ENCODE assay signal across 9 cellular contexts in genomic region chr4:128600996-128601857, GRCh38.
DNase-seq lines count a peak whose midpoint lies in the region; ATAC-seq and TF ChIP-seq lines count a peak whose summit lies in the region.
"Had no signal": no experiment of that assay in that cellular context is flagged by ENCODE, and none has a peak within 500 bp of the region (broad histone marks: within the 10 kb centered on the region; RNA-seq: fewer than 3 reads in every experiment).

No MANE protein-coding gene starts in this region.

- no peaks in the 10 kb centered on the region for H3K9me3 ChIP-seq in liver (ENCODE audit: control insufficient read depth in 4 of 4, low read length in 3 of 4)

- H3K4me3 ChIP-seq in liver (ENCODE audit: low read depth in 1 of 3, low read length in 3 of 3) (no peak overlapping the region), urinary bladder (ENCODE audit: low read depth, low read length) (no peak overlapping the region)

- whole genome bisulfite sequencing in liver, result 53% methylated on average over 14 of the region's 14 CpGs
- 56% methylated on average over 14 of the region's 14 CpGs for WGBS in urinary bladder

- CTCF ChIA-PET in activated CD8-positive, alpha-beta memory T cell treated with anti-CD3 and anti-CD28 coated beads, Interleukin-2, amount 10 ng/mL, durations not matched to agents 7 days and 5 days (lab: Charles Lee), result no interaction called here

- ATAC-seq in HG03175 (IDR thresholded peaks at IDR 0.05; ENCODE audit: unreplicated experiment), result no peak
- ATAC-seq in activated CD8-positive, alpha-beta memory T cell treated with anti-CD3 and anti-CD28 coated beads, Interleukin-2, amount 10 ng/mL, durations not matched to agents 7 days and 5 days, result no peak

- H3K4me3 Mint-ChIP-seq in activated CD8-positive, alpha-beta memory T cell treated with anti-CD3 and anti-CD28 coated beads, Interleukin-2, amount 10 ng/mL, durations not matched to agents 7 days and 5 days, result no peak overlapping the region
- H3K4me3 Mint-ChIP-seq: central memory CD8-positive, alpha-beta T cell had no signal

- H3K27me3 Mint-ChIP-seq in activated CD8-positive, alpha-beta memory T cell treated with anti-CD3 and anti-CD28 coated beads, Interleukin-2, amount 10 ng/mL, durations not matched to agents 7 days and 5 days, result peaks cover 7% of the 10 kb centered on the region

- peaks cover 0 to 6% (median 0%) of the 10 kb centered on the region in 4 donors for H3K4me1 ChIP-seq in liver (ENCODE audit: control insufficient read depth in 4 of 4, insufficient read depth in 4 of 4, low read length in 3 of 4)
- H3K4me1 ChIP-seq in urinary bladder (ENCODE audit: insufficient read depth), result peaks cover 3% of the 10 kb centered on the region

- no peaks in the 10 kb centered on the region for H3K27me3 ChIP-seq in liver (ENCODE audit: control insufficient read depth in 4 of 4, insufficient read depth in 4 of 4, low read length in 3 of 4)

- H3K36me3 ChIP-seq in liver (ENCODE audit: control insufficient read depth in 4 of 4, insufficient read depth in 3 of 4, low read depth in 1 of 4, low read length in 3 of 4), result no peaks in the 10 kb centered on the region
- no peaks in the 10 kb centered on the region for H3K36me3 ChIP-seq in urinary bladder (ENCODE audit: insufficient read depth)

- peak in 1 of 2 donors; percentile 18 for TF ChIP-seq RAD21 in liver (IDR thresholded peaks at IDR 0.05)

- H3K27ac ChIP-seq in caudate nucleus (ENCODE audit: low read depth, low read length) (peak overlapping the region; percentile 11), liver (ENCODE audit: low read depth in 1 of 2, low read length in 2 of 2) (no peak overlapping the region), urinary bladder (ENCODE audit: low read depth) (peak overlapping the region; percentile 13)

- no peaks in the 10 kb centered on the region for H3K36me3 Mint-ChIP-seq in activated CD8-positive, alpha-beta memory T cell treated with anti-CD3 and anti-CD28 coated beads, Interleukin-2, amount 10 ng/mL, durations not matched to agents 7 days and 5 days

- no peaks in the 10 kb centered on the region for H3K4me1 Mint-ChIP-seq in activated CD8-positive, alpha-beta memory T cell treated with anti-CD3 and anti-CD28 coated beads, Interleukin-2, amount 10 ng/mL, durations not matched to agents 7 days and 5 days
- H3K4me1 Mint-ChIP-seq: central memory CD8-positive, alpha-beta T cell had no signal

- no peak overlapping the region for H3K27ac Mint-ChIP-seq in activated CD8-positive, alpha-beta memory T cell treated with anti-CD3 and anti-CD28 coated beads, Interleukin-2, amount 10 ng/mL, durations not matched to agents 7 days and 5 days

- H3K9me3 Mint-ChIP-seq in activated CD8-positive, alpha-beta memory T cell treated with anti-CD3 and anti-CD28 coated beads, Interleukin-2, amount 10 ng/mL, durations not matched to agents 7 days and 5 days (ENCODE audit: low read depth), result no peaks in the 10 kb centered on the region
- H3K9me3 Mint-ChIP-seq: central memory CD8-positive, alpha-beta T cell had no signal

- no peak overlapping the region for H3K9ac ChIP-seq in liver (ENCODE audit: low read depth in 1 of 2, low read length in 2 of 2)

- DNase-seq in DMS 273 treated with DMSO at 0.1 percent for 48 hours (lab: John Stamatoyannopoulos, UW) (peak; percentile 29), NCI-H2081 (lab: John Stamatoyannopoulos, UW) (peak; percentile 51 to 74), caudate nucleus (lab: John Stamatoyannopoulos, UW) (peak in 11 of 61 donors; percentile 2 to 46 (median 14)), cerebellar nuclear complex (lab: John Stamatoyannopoulos, UW) (no peak)
- no peak for DNase-seq in activated CD8-positive, alpha-beta memory T cell treated with anti-CD3 and anti-CD28 coated beads, Interleukin-2, amount 10 ng/mL, durations not matched to agents 7 days and 5 days

- no peak for TF ChIP-seq CTCF in liver (IDR thresholded peaks at IDR 0.05; ENCODE audit: low read depth, low read length, missing input control)

TF ChIP-seq in liver, 16 proteins besides CTCF, POLR2A, EP300 and RAD21:
- TF ChIP-seq YY1 (IDR thresholded peaks at IDR 0.05), result peak; percentile 42
- peak; percentile 26 to 33 for TF ChIP-seq HNF4A (conservative IDR thresholded peaks at IDR 0.05)
- TF ChIP-seq SP1 (IDR thresholded peaks at IDR 0.05), result peak; percentile 47
- TF ChIP-seq GABPA (IDR thresholded peaks at IDR 0.05 in 1 of 2, conservative IDR thresholded peaks at IDR 0.05 in 1 of 2), result no peak
- TF ChIP-seq, protein P1, sequence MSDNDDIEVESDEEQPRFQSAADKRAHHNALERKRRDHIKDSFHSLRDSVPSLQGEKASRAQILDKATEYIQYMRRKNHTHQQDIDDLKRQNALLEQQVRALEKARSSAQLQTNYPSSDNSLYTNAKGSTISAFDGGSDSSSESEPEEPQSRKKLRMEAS (IDR thresholded peaks at IDR 0.05), result no peak
- TF ChIP-seq ATF3 (IDR thresholded peaks at IDR 0.05), result peak; percentile 85
- no peak for TF ChIP-seq NR2F2 (IDR thresholded peaks at IDR 0.05)
- TF ChIP-seq HNF4G (IDR thresholded peaks at IDR 0.05), result no peak
- TF ChIP-seq EGR1 (IDR thresholded peaks at IDR 0.05; ENCODE audit: low read depth in 2 of 2), result no peak
- peak in 1 of 2 donors; percentile 26 for TF ChIP-seq RXRA (IDR thresholded peaks at IDR 0.05)
- TF ChIP-seq, protein P2, sequence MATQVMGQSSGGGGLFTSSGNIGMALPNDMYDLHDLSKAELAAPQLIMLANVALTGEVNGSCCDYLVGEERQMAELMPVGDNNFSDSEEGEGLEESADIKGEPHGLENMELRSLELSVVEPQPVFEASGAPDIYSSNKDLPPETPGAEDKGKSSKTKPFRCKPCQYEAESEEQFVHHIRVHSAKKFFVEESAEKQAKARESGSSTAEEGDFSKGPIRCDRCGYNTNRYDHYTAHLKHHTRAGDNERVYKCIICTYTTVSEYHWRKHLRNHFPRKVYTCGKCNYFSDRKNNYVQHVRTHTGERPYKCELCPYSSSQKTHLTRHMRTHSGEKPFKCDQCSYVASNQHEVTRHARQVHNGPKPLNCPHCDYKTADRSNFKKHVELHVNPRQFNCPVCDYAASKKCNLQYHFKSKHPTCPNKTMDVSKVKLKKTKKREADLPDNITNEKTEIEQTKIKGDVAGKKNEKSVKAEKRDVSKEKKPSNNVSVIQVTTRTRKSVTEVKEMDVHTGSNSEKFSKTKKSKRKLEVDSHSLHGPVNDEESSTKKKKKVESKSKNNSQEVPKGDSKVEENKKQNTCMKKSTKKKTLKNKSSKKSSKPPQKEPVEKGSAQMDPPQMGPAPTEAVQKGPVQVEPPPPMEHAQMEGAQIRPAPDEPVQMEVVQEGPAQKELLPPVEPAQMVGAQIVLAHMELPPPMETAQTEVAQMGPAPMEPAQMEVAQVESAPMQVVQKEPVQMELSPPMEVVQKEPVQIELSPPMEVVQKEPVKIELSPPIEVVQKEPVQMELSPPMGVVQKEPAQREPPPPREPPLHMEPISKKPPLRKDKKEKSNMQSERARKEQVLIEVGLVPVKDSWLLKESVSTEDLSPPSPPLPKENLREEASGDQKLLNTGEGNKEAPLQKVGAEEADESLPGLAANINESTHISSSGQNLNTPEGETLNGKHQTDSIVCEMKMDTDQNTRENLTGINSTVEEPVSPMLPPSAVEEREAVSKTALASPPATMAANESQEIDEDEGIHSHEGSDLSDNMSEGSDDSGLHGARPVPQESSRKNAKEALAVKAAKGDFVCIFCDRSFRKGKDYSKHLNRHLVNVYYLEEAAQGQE (IDR thresholded peaks at IDR 0.05), result no peak
- TF ChIP-seq FOXA1 (IDR thresholded peaks at IDR 0.05), result no peak
- TF ChIP-seq, protein P3, sequence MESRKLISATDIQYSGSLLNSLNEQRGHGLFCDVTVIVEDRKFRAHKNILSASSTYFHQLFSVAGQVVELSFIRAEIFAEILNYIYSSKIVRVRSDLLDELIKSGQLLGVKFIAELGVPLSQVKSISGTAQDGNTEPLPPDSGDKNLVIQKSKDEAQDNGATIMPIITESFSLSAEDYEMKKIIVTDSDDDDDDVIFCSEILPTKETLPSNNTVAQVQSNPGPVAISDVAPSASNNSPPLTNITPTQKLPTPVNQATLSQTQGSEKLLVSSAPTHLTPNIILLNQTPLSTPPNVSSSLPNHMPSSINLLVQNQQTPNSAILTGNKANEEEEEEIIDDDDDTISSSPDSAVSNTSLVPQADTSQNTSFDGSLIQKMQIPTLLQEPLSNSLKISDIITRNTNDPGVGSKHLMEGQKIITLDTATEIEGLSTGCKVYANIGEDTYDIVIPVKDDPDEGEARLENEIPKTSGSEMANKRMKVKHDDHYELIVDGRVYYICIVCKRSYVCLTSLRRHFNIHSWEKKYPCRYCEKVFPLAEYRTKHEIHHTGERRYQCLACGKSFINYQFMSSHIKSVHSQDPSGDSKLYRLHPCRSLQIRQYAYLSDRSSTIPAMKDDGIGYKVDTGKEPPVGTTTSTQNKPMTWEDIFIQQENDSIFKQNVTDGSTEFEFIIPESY (IDR thresholded peaks at IDR 0.05), result no peak
- TF ChIP-seq TAF1 (conservative IDR thresholded peaks at IDR 0.05), result no peak
- TF ChIP-seq JUND (IDR thresholded peaks at IDR 0.05), result peak; percentile 77 to 78
- no peak for TF ChIP-seq FOXA2 (IDR thresholded peaks at IDR 0.05)
TF ChIP-seq in liver: peak in this region for 6.

Comparison
In these comparisons a context has a peak if more than half of its experiments do, and no peak if none do; other contexts are left out.
1. DNase-seq: peak in DMS 273 treated with DMSO at 0.1 percent for 48 hours (single experiment) and NCI-H2081 (2 of 2); none in cerebellar nuclear complex (0 of 2) and activated CD8-positive, alpha-beta memory T cell treated with anti-CD3 and anti-CD28 coated beads, Interleukin-2, amount 10 ng/mL, durations not matched to agents 7 days and 5 days (single experiment).
2. H3K27ac ChIP-seq: peak in caudate nucleus (single experiment) and urinary bladder (single experiment); none in liver (0 of 2).